Comparison of ENCODE assay signal across 30 cellular contexts in the genomic region with DNA sequence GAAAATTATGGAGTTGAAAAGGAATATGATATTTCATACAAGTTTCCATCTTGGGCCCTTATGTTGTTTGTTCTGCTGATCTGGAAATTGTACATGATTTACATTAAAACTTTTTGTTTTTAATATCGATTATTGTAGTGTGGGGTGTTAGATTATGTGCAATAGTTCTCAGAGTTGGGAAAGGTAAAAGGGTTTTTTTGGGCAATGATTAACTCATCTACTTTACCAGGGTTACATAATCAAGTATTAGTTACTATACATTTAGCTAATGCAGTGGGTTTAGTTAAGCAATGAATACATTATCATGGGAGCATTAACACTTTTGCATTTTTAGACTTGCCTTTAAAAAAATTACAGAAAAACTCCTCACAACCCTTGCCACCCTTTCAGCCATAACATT.
"Had no signal": no experiment of that assay in that cellular context is flagged by ENCODE, and none has a peak within 500 bp of the region (broad histone marks: within the 10 kb centered on the region; RNA-seq: fewer than 3 reads in every experiment).

No MANE protein-coding gene starts in this region.

- H3K4me1 ChIP-seq: breast epithelium had no signal

- H3K36me3 Mint-ChIP-seq: activated naive CD8-positive, alpha-beta T cell treated with anti-CD3 and anti-CD28 coated beads, Interleukin-2, amount 10 ng/mL, durations not matched to agents 7 days and 5 days had no signal

- H3K27ac ChIP-seq: adrenal gland, breast epithelium, Peyer's patch, RWPE1, SJCRH30, VCaP had no signal

- DNase-seq: activated CD4-positive, alpha-beta memory T cell treated with anti-CD3 and anti-CD28 coated beads, Interleukin-2, amount 10 ng/mL, durations not matched to agents 7 days and 5 days; activated CD4-positive, alpha-beta T cell treated with anti-CD3 and anti-CD28 coated beads, Interleukin-2, amount 10 ng/mL, durations not matched to agents 7 days and 5 days; activated CD4-positive, CD25-positive, alpha-beta regulatory T cell; activated gamma-delta T cell treated with Interleukin-2 at 50 U/mL for 16 hours; activated naive CD4-positive, alpha-beta T cell treated with anti-CD3 and anti-CD28 coated beads, Interleukin-2, amount 50 U/mL, for 16 hours; activated naive CD8-positive, alpha-beta T cell treated with anti-CD3 and anti-CD28 coated beads, Interleukin-2, amount 10 ng/mL, durations not matched to agents 7 days and 5 days; activated T-cell treated with anti-CD3 and anti-CD28 coated beads for 4 hours; activated T-cell treated with anti-CD3 and anti-CD28 coated beads, Interleukin-2, amount 50 U/mL, for 48 hours; adrenal gland; anterior cingulate cortex; central memory CD4-positive, alpha-beta T cell; MG63; MV-4-11; NCI-H1092 treated with DMSO at 0.1 percent for 48 hours; NCI-H1417 treated with DMSO at 0.1 percent for 48 hours; NCI-H1694; NCI-H2029; NCI-H2107; NCI-H2171 treated with DMSO at 0.1 percent for 48 hours; NCI-H226; NCI-H510A; OCI-M1; Peyer's patch; Right ventricle myocardium superior; SJCRH30 had no signal

- H3K4me1 Mint-ChIP-seq: activated CD4-positive, alpha-beta memory T cell treated with anti-CD3 and anti-CD28 coated beads, Interleukin-2, amount 10 ng/mL, durations not matched to agents 7 days and 5 days; activated CD4-positive, alpha-beta T cell treated with anti-CD3 and anti-CD28 coated beads, Interleukin-2, amount 10 ng/mL, durations not matched to agents 7 days and 5 days; activated naive CD8-positive, alpha-beta T cell treated with anti-CD3 and anti-CD28 coated beads, Interleukin-2, amount 10 ng/mL, durations not matched to agents 7 days and 5 days had no signal

- H3K27me3 ChIP-seq: adrenal gland, breast epithelium, MG63, Peyer's patch, SJCRH30 had no signal

- H3K4me3 ChIP-seq: adrenal gland, breast epithelium, MG63, Peyer's patch, SJCRH30 had no signal

- H3K9me3 ChIP-seq: adrenal gland, breast epithelium, MG63, Peyer's patch, SJCRH30 had no signal

- ATAC-seq: activated T-helper 17 cell treated with anti-CD3 and anti-CD28 coated beads, Interleukin-2, amount 50 U/mL, for 72 hours had no signal

- H3K36me3 ChIP-seq: adrenal gland, breast epithelium, MG63, Peyer's patch, SJCRH30 had no signal

- H3K27me3 Mint-ChIP-seq: activated CD4-positive, alpha-beta memory T cell treated with anti-CD3 and anti-CD28 coated beads, Interleukin-2, amount 10 ng/mL, durations not matched to agents 7 days and 5 days; activated CD4-positive, alpha-beta T cell treated with anti-CD3 and anti-CD28 coated beads, Interleukin-2, amount 10 ng/mL, durations not matched to agents 7 days and 5 days; activated naive CD8-positive, alpha-beta T cell treated with anti-CD3 and anti-CD28 coated beads, Interleukin-2, amount 10 ng/mL, durations not matched to agents 7 days and 5 days; activated T-helper 17 cell treated with anti-CD3 and anti-CD28 coated beads, Interleukin-2, amount 50 U/mL, for 72 hours had no signal

- H3K27ac Mint-ChIP-seq: activated CD4-positive, alpha-beta memory T cell treated with anti-CD3 and anti-CD28 coated beads, Interleukin-2, amount 10 ng/mL, durations not matched to agents 7 days and 5 days; activated CD4-positive, alpha-beta T cell treated with anti-CD3 and anti-CD28 coated beads, Interleukin-2, amount 10 ng/mL, durations not matched to agents 7 days and 5 days; activated naive CD8-positive, alpha-beta T cell treated with anti-CD3 and anti-CD28 coated beads, Interleukin-2, amount 10 ng/mL, durations not matched to agents 7 days and 5 days; activated T-helper 17 cell treated with anti-CD3 and anti-CD28 coated beads, Interleukin-2, amount 50 U/mL, for 72 hours; T-helper 1 cell treated with Interleukin-12 subunit alpha and Interleukin-12 subunit beta and Interleukin-4 antibody, amounts not matched to agents 30 μg/mL and 1 μg/mL, for 36 hours had no signal

- H3K4me3 Mint-ChIP-seq: activated CD4-positive, alpha-beta memory T cell treated with anti-CD3 and anti-CD28 coated beads, Interleukin-2, amount 10 ng/mL, durations not matched to agents 7 days and 5 days; activated CD4-positive, alpha-beta T cell treated with anti-CD3 and anti-CD28 coated beads, Interleukin-2, amount 10 ng/mL, durations not matched to agents 7 days and 5 days; activated naive CD8-positive, alpha-beta T cell treated with anti-CD3 and anti-CD28 coated beads, Interleukin-2, amount 10 ng/mL, durations not matched to agents 7 days and 5 days; activated T-helper 17 cell treated with anti-CD3 and anti-CD28 coated beads, Interleukin-2, amount 50 U/mL, for 72 hours; T-helper 1 cell treated with Interleukin-12 subunit alpha and Interleukin-12 subunit beta and Interleukin-4 antibody, amounts not matched to agents 30 μg/mL and 1 μg/mL, for 36 hours had no signal

- H3K9me3 Mint-ChIP-seq: activated CD4-positive, alpha-beta memory T cell treated with anti-CD3 and anti-CD28 coated beads, Interleukin-2, amount 10 ng/mL, durations not matched to agents 7 days and 5 days; activated CD4-positive, alpha-beta T cell treated with anti-CD3 and anti-CD28 coated beads, Interleukin-2, amount 10 ng/mL, durations not matched to agents 7 days and 5 days; activated T-helper 17 cell treated with anti-CD3 and anti-CD28 coated beads, Interleukin-2, amount 50 U/mL, for 72 hours had no signal
